In the genomic region with DNA sequence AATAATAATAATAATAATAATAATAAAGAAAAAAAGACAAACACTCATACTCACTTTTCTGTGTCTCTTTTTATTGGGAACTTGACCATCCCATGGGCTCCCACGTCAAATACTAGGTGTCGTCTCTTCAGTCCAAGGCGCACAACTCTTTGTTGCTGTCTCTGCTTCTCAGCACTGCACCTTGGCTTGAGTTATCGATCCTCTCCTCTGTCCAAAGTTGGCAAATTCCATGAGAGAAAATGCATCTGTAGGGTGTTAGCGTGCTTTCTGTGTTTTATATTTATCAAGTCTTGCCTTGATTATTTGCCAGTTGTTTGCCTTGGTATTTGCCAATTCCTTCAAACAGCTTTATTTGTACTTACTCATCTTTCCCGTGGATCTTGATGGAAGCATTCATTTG, we compare ENCODE assay signal across 34 cellular contexts.
"Had no signal": no experiment of that assay in that cellular context is flagged by ENCODE, and none has a peak within 500 bp of the region (broad histone marks: within the 10 kb centered on the region; RNA-seq: fewer than 3 reads in every experiment).

No MANE protein-coding gene starts in this region.

- H3K27me3 ChIP-seq: MG63 had no signal

- H3K9me3 ChIP-seq: MG63 had no signal

- H3K4me3 ChIP-seq: MG63 had no signal

- DNase-seq: Karpas-422, Kasumi-1, MG63, MM.1S, MV-4-11, NCI-H1048, NCI-H1092, NCI-H1092 treated with DMSO at 0.1 percent for 48 hours, NCI-H1105, NCI-H1105 treated with DMSO at 0.1 percent for 48 hours, NCI-H1417, NCI-H1417 treated with DMSO at 0.1 percent for 48 hours, NCI-H1436, NCI-H1436 treated with DMSO at 0.1 percent for 48 hours, NCI-H146, NCI-H1694, NCI-H1694 treated with DMSO at 0.1 percent for 48 hours, NCI-H187, NCI-H187 treated with DMSO at 0.1 percent for 48 hours, NCI-H1930, NCI-H2029, NCI-H2029 treated with DMSO at 0.1 percent for 48 hours, NCI-H2081, NCI-H2081 treated with DMSO at 0.1 percent for 48 hours, NCI-H2107, NCI-H2171, NCI-H2171 treated with DMSO at 0.1 percent for 48 hours, NCI-H2227 treated with DMSO at 0.1 percent for 48 hours, NCI-H226, NCI-H345, NCI-H446 treated with DMSO at 0.1 percent for 48 hours, NCI-H510A, NCI-H510A treated with DMSO at 0.1 percent for 48 hours, NCI-H524 had no signal

- H3K36me3 ChIP-seq: MG63 had no signal
